22 cellular contexts compared by ENCODE assay signal in genomic region chr1:28097100-28097472, GRCh38. TPM values are rescaled to one million over a fixed set of nuclear protein-coding genes. Genes with fewer than 3 reads are reported as not detected.
A peak's percentile ranks its signal among the peaks of the same experiment; 100 is the strongest.
DNase-seq lines count a peak whose midpoint lies in the region; ATAC-seq and TF ChIP-seq lines count a peak whose summit lies in the region.
"Had no signal": no experiment of that assay in that cellular context is flagged by ENCODE, and none has a peak within 500 bp of the region (broad histone marks: within the 10 kb centered on the region; RNA-seq: fewer than 3 reads in every experiment).

No MANE protein-coding gene starts in this region.

- no peak overlapping the region for H3K27ac ChIP-seq in IMR-90 (ENCODE audit: insufficient read depth, low read length)
- no peak overlapping the region for H3K27ac ChIP-seq in PC-3 (ENCODE audit: low read length)
- H3K27ac ChIP-seq in neutrophil = peak overlapping the region; percentile 78
- H3K27ac ChIP-seq in transverse colon = no peak overlapping the region

- H3K4me1 ChIP-seq in IMR-90 (ENCODE audit: control insufficient read depth, insufficient read depth, low read length) = peaks cover 5% of the 10 kb centered on the region
- 0 out of 2 replicates have a peak, but pooled peaks cover 5% of the 10 kb centered on the region for H3K4me1 ChIP-seq in PC-3 (ENCODE audit: insufficient read depth, low read length)
- H3K4me1 ChIP-seq in neutrophil (ENCODE audit: control insufficient read depth in 1 of 2, insufficient read depth in 1 of 2, low read depth in 1 of 2, low read length in 1 of 2) = peaks cover 16% of the 10 kb centered on the region in 2 experiments
- H3K4me1 ChIP-seq in transverse colon = peaks cover 0 to 1% (median under 1%) of the 10 kb centered on the region in 4 donors

- H3K9me2 ChIP-seq in PC-3 (replicated peaks; ENCODE audit: low read length) = no peaks in the 10 kb centered on the region
- H3K9me2 ChIP-seq: SK-N-SH had no signal

- TF ChIP-seq EP300 in transverse colon (IDR thresholded peaks at IDR 0.05; ENCODE audit: low read depth) = no peak

- 0 out of 2 replicates have a peak overlapping the region, but pooled peaks have one; percentile 15 for H3K14ac ChIP-seq in IMR-90 (replicated peaks; ENCODE audit: low read depth, low read length)

- dilution Hi-C loops in IMR-90 (cut with HindIII; ENCODE audit: low sequenced_read_pairs, unreplicated experiment) = no loop called here

- H3K79me1 ChIP-seq in IMR-90 (ENCODE audit: low read depth in 1 of 2, low read length in 2 of 2) = no peaks in the 10 kb centered on the region

- 43% methylated on average over 1 of the region's 4 CpGs; no CpG with 5 or more reads in 1 of the 2 experiments for WGBS in IMR-90 (ENCODE audit: extremely low coverage in 2 of 2, insufficient read length in 1 of 2), 2 experiments
- WGBS in transverse colon (ENCODE audit: low coverage in 1 of 2), 2 donors = 69 to 81% methylated on average over 2 to 4 of the region's 4 CpGs

- H3K9ac ChIP-seq in IMR-90 (ENCODE audit: low read depth, low read length) = no peak overlapping the region
- H3K9ac ChIP-seq in PC-3 (ENCODE audit: low read length) = no peak overlapping the region
- H3K9ac ChIP-seq: SK-N-SH had no signal

- no peak for TF ChIP-seq POLR2A in IMR-90 (IDR thresholded peaks at IDR 0.05; ENCODE audit: low read depth, low read length)
- TF ChIP-seq POLR2A in transverse colon (IDR thresholded peaks at IDR 0.05) = no peak

- POLR2A ChIA-PET in IMR-90 (lab: Charles Lee; ENCODE audit: unreplicated experiment) = no interaction called here
- POLR2A ChIA-PET in PC-3 (lab: Charles Lee; ENCODE audit: unreplicated experiment) = no interaction called here

- H2BK120ac ChIP-seq in IMR-90 (ENCODE audit: low read depth, low read length) = peak overlapping the region; percentile 32; the same call in 1 of the 2 replicates

- H4K5ac ChIP-seq in IMR-90 (ENCODE audit: low read depth, low read length) = no peak overlapping the region

- H3K9me3 ChIP-seq in IMR-90 (ENCODE audit: control insufficient read depth, insufficient read depth, low read length) = no peaks in the 10 kb centered on the region; the same call in 1 of the 2 replicates
- H3K9me3 ChIP-seq in PC-3 (ENCODE audit: low read length) = no peaks in the 10 kb centered on the region
- H3K9me3 ChIP-seq in neutrophil = no peaks in the 10 kb centered on the region
- H3K9me3 ChIP-seq in transverse colon = no peaks in the 10 kb centered on the region
- H3K9me3 ChIP-seq: SK-N-SH had no signal

- intact Hi-C loops in IMR-90 (cut with micrococcal nuclease) (loop anchor here (5.0 kb wide), 1 partner anchor 65 kb away; no protein-coding TSS in a partner anchor), PC-3 (cut with micrococcal nuclease) (no loop called here), transverse colon (cut with DNase I; ENCODE audit: low total_unique reads) (no loop called here)

- no TSS peak for BruUV-seq in IMR-90 (replicated peaks; lab: Mats Ljungman, UMichigan)
- BruUV-seq in PC-3 (replicated peaks; lab: Mats Ljungman, UMichigan) = no TSS peak

- H3K36me3 ChIP-seq in IMR-90 (ENCODE audit: control insufficient read depth, insufficient read depth, low read length) (no peaks in the 10 kb centered on the region), PC-3 (ENCODE audit: low read depth, low read length) (no peaks in the 10 kb centered on the region), neutrophil (no peaks in the 10 kb centered on the region), transverse colon (no peaks in the 10 kb centered on the region)

- 0 out of 2 replicates have a peak overlapping the region, but pooled peaks have one; percentile 3 for H2AK5ac ChIP-seq in IMR-90 (ENCODE audit: low read depth, low read length)

- in situ Hi-C loops in IMR-90 (cut with MboI; ENCODE audit: low sequenced_read_pairs) (no loop called here), transverse colon (cut with MboI; ENCODE audit: low pct_ligation_motif_present in 1 of 4, low pct_unique_long_range_greater_than_20kb in 1 of 4, low sequenced_read_pairs in 3 of 4) (loop anchor here in 1 of 4 donors (10.0 kb wide), 1 partner anchor 98 kb away; no protein-coding TSS in a partner anchor)

- H2BK20ac ChIP-seq in IMR-90 (ENCODE audit: low read depth, low read length) = 0 out of 2 replicates have a peak overlapping the region, but pooled peaks have one; percentile 21

- H3K27me3 ChIP-seq in IMR-90 (ENCODE audit: control insufficient read depth, insufficient read depth, low read length) (no peaks in the 10 kb centered on the region), PC-3 (ENCODE audit: low read length) (no peaks in the 10 kb centered on the region), neutrophil (no peaks in the 10 kb centered on the region), transverse colon (no peaks in the 10 kb centered on the region)

- H4K20me1 ChIP-seq in IMR-90 (ENCODE audit: insufficient read depth, low read length) = no peaks in the 10 kb centered on the region
- H4K20me1 ChIP-seq in PC-3 (ENCODE audit: low read length) = no peaks in the 10 kb centered on the region

- H3K4me3 ChIP-seq in IMR-90 (ENCODE audit: insufficient read depth, low read depth, low read length) (no peak overlapping the region), PC-3 (ENCODE audit: low read length) (no peak overlapping the region), neutrophil (ENCODE audit: low read depth in 1 of 2, low read length in 1 of 2) (no peak overlapping the region), transverse colon (no peak overlapping the region)

- DNase-seq in SKM-1 (lab: John Stamatoyannopoulos, UW; ENCODE audit: unreplicated experiment) (peak; percentile 21), SKM-1 treated with dmso at 0.1 percent for 144 hours (lab: John Stamatoyannopoulos, UW; ENCODE audit: unreplicated experiment) (no peak), IMR-90 (no peak), PC-3 (no peak), RPMI8226 (no peak), transverse colon (no peak)
- DNase-seq: DMS53, GDM1, GOT3, MM.1S, NCI-H1105, NCI-H2029 treated with DMSO at 0.1 percent for 48 hours, NCI-H2171, NCI-H345, NCI-H524, NCI-H774, SIG-M5, SK-N-SH, T-cell had no signal

- no peak overlapping the region; a peak in 1 of 4 replicates for H4K8ac ChIP-seq in IMR-90 (ENCODE audit: low read depth in 2 of 2, low read length in 2 of 2)

- H2AK9ac ChIP-seq in IMR-90 (replicated peaks; ENCODE audit: low read depth, low read length, poor library complexity) = no peak overlapping the region

- H2BK15ac ChIP-seq in IMR-90 (ENCODE audit: low read depth, low read length) = peak overlapping the region; percentile 81; the same call in 1 of the 3 replicates

- H3K79me2 ChIP-seq in PC-3 (ENCODE audit: low read length) = no peaks in the 10 kb centered on the region

- peaks cover 7% of the 10 kb centered on the region for H3K9me1 ChIP-seq in IMR-90 (ENCODE audit: insufficient read depth, low read length)

- no peaks in the 10 kb centered on the region for H3F3A ChIP-seq in PC-3 (ENCODE audit: low read length, unreplicated experiment)

- ATAC-seq in IMR-90 (ENCODE audit: low read depth) (no peak), PC-3 (no peak), HG02588 (IDR thresholded peaks at IDR 0.05; ENCODE audit: unreplicated experiment) (no peak)
- ATAC-seq: HCT116, T-cell had no signal

- H3K56ac ChIP-seq in IMR-90 (ENCODE audit: extremely low read depth, insufficient read depth, low read length) = no peak overlapping the region

- CTCF ChIA-PET in IMR-90 (lab: Yijun Ruan, JAX) = no interaction called here
- CTCF ChIA-PET in PC-3 (lab: Charles Lee) = interaction anchor here (0.6 kb wide), 1 partner anchor 119 kb away, joined by 4 read pairs; no protein-coding TSS in a partner anchor

- H2BK5ac ChIP-seq in IMR-90 (ENCODE audit: low read depth, low read length, poor library complexity, severe bottlenecking) = no peak overlapping the region

- H3K4me2 ChIP-seq in IMR-90 (ENCODE audit: low read depth, low read length) = no peak overlapping the region
- no peak overlapping the region for H3K4me2 ChIP-seq in PC-3 (ENCODE audit: low read length)
- H3K4me2 ChIP-seq: SK-N-SH had no signal

- H2AFZ ChIP-seq in IMR-90 (replicated peaks; ENCODE audit: low read length, poor library complexity) (no peak overlapping the region), PC-3 (ENCODE audit: low read length) (0 out of 2 replicates have a peak overlapping the region, but pooled peaks have one; percentile 30)

- no peak for TF ChIP-seq RAD21 in IMR-90 (IDR thresholded peaks at IDR 0.05; ENCODE audit: low read length)

- no peak overlapping the region; the same call in 1 of the 2 replicates for H3K4ac ChIP-seq in IMR-90 (ENCODE audit: low read depth, low read length)

- no peak overlapping the region for H3K18ac ChIP-seq in IMR-90 (ENCODE audit: low read depth, low read length)

- no peak overlapping the region for H3K23ac ChIP-seq in IMR-90 (ENCODE audit: low read depth, low read length)

- H4K91ac ChIP-seq in IMR-90 (ENCODE audit: insufficient read depth, low read depth, low read length) = peak overlapping the region; percentile 14; the same call in 1 of the 2 replicates

- no peak for TF ChIP-seq CTCF in IMR-90 (conservative IDR thresholded peaks at IDR 0.05; ENCODE audit: low read depth, low read length)
- TF ChIP-seq CTCF in PC-3 (conservative IDR thresholded peaks at IDR 0.05; ENCODE audit: low read depth, low read length) = no peak
- no peak for TF ChIP-seq CTCF in neutrophil (IDR thresholded peaks at IDR 0.05)
- TF ChIP-seq CTCF in transverse colon (IDR thresholded peaks at IDR 0.05) = no peak

TF ChIP-seq in IMR-90, 13 proteins besides CTCF, POLR2A, EP300 and RAD21 (continues in another document):
- TF ChIP-seq CEBPB (IDR thresholded peaks at IDR 0.05; ENCODE audit: low read depth, low read length) (no peak), MAZ (IDR thresholded peaks at IDR 0.05; ENCODE audit: borderline replicate concordance, low read depth, low read length) (no peak), CHD1 (IDR thresholded peaks at IDR 0.05; ENCODE audit: low read depth, low read length) (no peak), FOS (IDR thresholded peaks at IDR 0.05; ENCODE audit: low read depth, low read length) (no peak), RFX5 (IDR thresholded peaks at IDR 0.05; ENCODE audit: low read depth, low read length) (no peak), ELK1 (IDR thresholded peaks at IDR 0.05; ENCODE audit: borderline replicate concordance, low read depth, low read length) (no peak)

RNA-seq across cellular contexts. Expression of gene EYA3, which starts 8.7 kb away (rescaled TPM):
- 14.4 and 17.6 TPM in 2 replicates for total RNA-seq in IMR-90 (2012; rRNA removed)
- 7.9 and 9.1 TPM in 2 replicates for polyA plus RNA-seq in IMR-90 (2012; rRNA removed)
- polyA plus RNA-seq in IMR-90 (2012; cell fraction: cytosol; rRNA removed) = 2.1 and 2.5 TPM in 2 replicates
- 4.8 and 20.3 TPM in 2 replicates for polyA plus RNA-seq in IMR-90 (2012; cell fraction: nucleus; rRNA removed; ENCODE audit: low replicate concordance)
- total RNA-seq in PC-3 (2014; rRNA removed) = 17.1 and 17.3 TPM in 2 replicates
- total RNA-seq in transverse colon = 10 to 100 TPM; 14.6 to 50.2 (median 18.5) TPM
